21 cellular contexts compared by ENCODE assay signal in genomic region chr2:99921903-99922302, GRCh38.
DNase-seq lines count a peak whose midpoint lies in the region; ATAC-seq, FAIRE-seq and TF ChIP-seq lines count a peak whose summit lies in the region.
"Had no signal": no experiment of that assay in that cellular context is flagged by ENCODE, and none has a peak within 500 bp of the region (broad histone marks: within the 10 kb centered on the region; RNA-seq: fewer than 3 reads in every experiment).

No MANE protein-coding gene starts in this region.

- no peak for TF ChIP-seq EP300 in A549 (IDR thresholded peaks at IDR 0.05)
- no peak for TF ChIP-seq EP300 in K562 (IDR thresholded peaks at IDR 0.05; ENCODE audit: low read length)

- H3K27me3 ChIP-seq in DOHH2 (ENCODE audit: control insufficient read depth, low read length) (no peaks in the 10 kb centered on the region), K562 (ENCODE audit: control insufficient read depth in 2 of 2, insufficient read depth in 2 of 2, low read length in 2 of 2) (peaks cover 3 to 4% of the 10 kb centered on the region in 2 experiments; a peak in 3 of 5 replicates)
- H3K27me3 ChIP-seq: BLaER1 had no signal

- intact Hi-C loops in K562 (cut with micrococcal nuclease): no loop called here
- intact Hi-C loops in mucosa of descending colon (cut with DNase I, micrococcal nuclease): no loop called here

- in situ Hi-C loops in K562 (cut with MboI): no loop called here

- no peak for ATAC-seq in A549
- ATAC-seq in K562: no peak
- no peak for ATAC-seq in HG02642 (IDR thresholded peaks at IDR 0.05; ENCODE audit: poor library complexity, unreplicated experiment)
- ATAC-seq in mucosa of descending colon: no peak
- ATAC-seq in activated naive CD8-positive, alpha-beta T cell treated with anti-CD3 and anti-CD28 coated beads, Interleukin-2, amount 50 U/mL, for 24 hours: no peak
- ATAC-seq: CD8-positive, alpha-beta T cell; GM12878; HCT116 had no signal

- no peaks in the 10 kb centered on the region for H3K9me2 ChIP-seq in DOHH2 (replicated peaks; ENCODE audit: control insufficient read depth, low read length)

- H3K9ac ChIP-seq in K562 (ENCODE audit: insufficient read depth in 1 of 2, low read depth in 2 of 2, low read length in 2 of 2): no peak overlapping the region
- H3K9ac ChIP-seq: BLaER1, GM23248 had no signal

- H3K36me3 ChIP-seq in DOHH2 (ENCODE audit: control insufficient read depth, low read length) (peaks cover 9% of the 10 kb centered on the region), K562 (ENCODE audit: control insufficient read depth, insufficient read depth, low read length) (no peaks in the 10 kb centered on the region), mucosa of descending colon (ENCODE audit: low read depth) (no peaks in the 10 kb centered on the region)

- TF ChIP-seq CTCF in A549 (IDR thresholded peaks at IDR 0.05): no peak
- no peak for TF ChIP-seq CTCF in DOHH2 (IDR thresholded peaks at IDR 0.05; ENCODE audit: low read depth, low read length, poor library complexity, severe bottlenecking)
- TF ChIP-seq CTCF in K562 (IDR thresholded peaks at IDR 0.05 in 2 of 3, conservative IDR thresholded peaks at IDR 0.05 in 1 of 3; ENCODE audit: insufficient read depth in 2 of 3, low read depth in 1 of 3, low read length in 3 of 3): no peak
- no peak for TF ChIP-seq CTCF in mucosa of descending colon (IDR thresholded peaks at IDR 0.05)

- no peak for FAIRE-seq in A549 (lab: Jason Lieb, UNC)
- FAIRE-seq in K562 (lab: Jason Lieb, UNC): no peak
- FAIRE-seq: GM12878, GM19239 had no signal

- no peaks in the 10 kb centered on the region for H3K36me3 Mint-ChIP-seq in activated naive CD8-positive, alpha-beta T cell treated with anti-CD3 and anti-CD28 coated beads, Interleukin-2, amount 50 U/mL, for 24 hours (ENCODE audit: low read depth)
- H3K36me3 Mint-ChIP-seq: CD8-positive, alpha-beta T cell had no signal

- H3K9me1 ChIP-seq in K562 (ENCODE audit: control insufficient read depth, insufficient read depth, low read length): no peaks in the 10 kb centered on the region

- H3K79me2 ChIP-seq in DOHH2 (ENCODE audit: control insufficient read depth, low read length) (no peaks in the 10 kb centered on the region), K562 (ENCODE audit: control insufficient read depth, insufficient read depth, low read length) (no peaks in the 10 kb centered on the region)

- no peaks in the 10 kb centered on the region for H3F3A ChIP-seq in DOHH2 (ENCODE audit: control insufficient read depth, insufficient read depth)

- TF ChIP-seq POLR2A in A549 (IDR thresholded peaks at IDR 0.05; ENCODE audit: low read length) (no peak), K562 (conservative IDR thresholded peaks at IDR 0.05) (no peak)

- no peaks in the 10 kb centered on the region for H4K20me1 ChIP-seq in DOHH2 (ENCODE audit: control insufficient read depth, insufficient read depth, low read depth, low read length)
- H4K20me1 ChIP-seq in K562 (replicated peaks; ENCODE audit: control insufficient read depth, insufficient read depth, low read length): no peaks in the 10 kb centered on the region
- H4K20me1 ChIP-seq: BLaER1 had no signal

- H2AFZ ChIP-seq in K562 (ENCODE audit: low read depth, low read length): no peak overlapping the region
- H2AFZ ChIP-seq: GM23248 had no signal

- H3K4me1 ChIP-seq in A549 (no peaks in the 10 kb centered on the region), DOHH2 (ENCODE audit: control insufficient read depth, low read length) (peaks cover 29% of the 10 kb centered on the region), K562 (replicated peaks in 1 of 2; ENCODE audit: control insufficient read depth in 2 of 2, insufficient read depth in 2 of 2, low read length in 2 of 2) (no peaks in the 10 kb centered on the region), mucosa of descending colon (ENCODE audit: low read depth) (no peaks in the 10 kb centered on the region)
- H3K4me1 ChIP-seq: BLaER1, Caco-2 had no signal

- H3K4me1 Mint-ChIP-seq in activated naive CD8-positive, alpha-beta T cell treated with anti-CD3 and anti-CD28 coated beads, Interleukin-2, amount 50 U/mL, for 24 hours: peaks cover 3% of the 10 kb centered on the region

- H3K27ac Mint-ChIP-seq in activated naive CD8-positive, alpha-beta T cell treated with anti-CD3 and anti-CD28 coated beads, Interleukin-2, amount 50 U/mL, for 24 hours: no peak overlapping the region
- H3K27ac Mint-ChIP-seq: CD4-positive, CD25-positive, alpha-beta regulatory T cell; CD8-positive, alpha-beta T cell; H9 had no signal

- H3K9me3 Mint-ChIP-seq in activated naive CD8-positive, alpha-beta T cell treated with anti-CD3 and anti-CD28 coated beads, Interleukin-2, amount 50 U/mL, for 24 hours: no peaks in the 10 kb centered on the region

- H3K4me3 ChIP-seq in A549 (no peak overlapping the region), DOHH2 (ENCODE audit: low read length) (no peak overlapping the region), K562 (no peak overlapping the region), mucosa of descending colon (no peak overlapping the region)
- H3K4me3 ChIP-seq: BLaER1, GM12878, GM23248 had no signal

- no peak overlapping the region for H3K4me2 ChIP-seq in A549
- peak overlapping the region; percentile 48; the same call in 1 of the 2 replicates for H3K4me2 ChIP-seq in DOHH2 (ENCODE audit: low read length)
- no peak overlapping the region for H3K4me2 ChIP-seq in K562 (ENCODE audit: insufficient read depth, low read length)
- H3K4me2 ChIP-seq: BLaER1 had no signal

- no peak for DNase-seq in A549 (ENCODE audit: low read depth in 1 of 2, low spot score in 1 of 2)
- DNase-seq in K562 (ENCODE audit: extremely low read depth in 1 of 4, low spot score in 3 of 4): no peak
- no peak for DNase-seq in mucosa of descending colon
- no peak for DNase-seq in activated naive CD8-positive, alpha-beta T cell treated with anti-CD3 and anti-CD28 coated beads, Interleukin-2, amount 50 U/mL, for 24 hours
- DNase-seq: 8988T; Caco-2; CD4-positive, CD25-positive, alpha-beta regulatory T cell; CD8-positive, alpha-beta T cell; DMS153; DND-41; EL; GDM1; GM23248; H9 had no signal

- no TSS peak for BruUV-seq in K562 (replicated peaks; lab: Mats Ljungman, UMichigan)

- no peaks in the 10 kb centered on the region for H3K9me3 ChIP-seq in A549
- no peaks in the 10 kb centered on the region for H3K9me3 ChIP-seq in DOHH2 (ENCODE audit: control insufficient read depth, insufficient read depth, low read length)
- H3K9me3 ChIP-seq in K562 (replicated peaks; ENCODE audit: control insufficient read depth, insufficient read depth, low read depth, low read length): no peaks in the 10 kb centered on the region
- H3K9me3 ChIP-seq in mucosa of descending colon: no peaks in the 10 kb centered on the region
- H3K9me3 ChIP-seq: Caco-2 had no signal

- H3K27ac ChIP-seq in A549: no peak overlapping the region
- H3K27ac ChIP-seq in DOHH2 (ENCODE audit: low read depth, low read length): no peak overlapping the region
- no peak overlapping the region for H3K27ac ChIP-seq in K562 (ENCODE audit: extremely low read depth, low read depth, low read length)
- H3K27ac ChIP-seq: BLaER1, C4-2B, GM23248 had no signal

- TF ChIP-seq RAD21 in A549 (conservative IDR thresholded peaks at IDR 0.05 in 1 of 2, IDR thresholded peaks at IDR 0.05 in 1 of 2) (no peak), K562 (CRISPR knock-in tag; conservative IDR thresholded peaks at IDR 0.05 in 1 of 2, IDR thresholded peaks at IDR 0.05 in 1 of 2) (no peak)

- H3K4me3 Mint-ChIP-seq in activated naive CD8-positive, alpha-beta T cell treated with anti-CD3 and anti-CD28 coated beads, Interleukin-2, amount 50 U/mL, for 24 hours: no peak overlapping the region
- H3K4me3 Mint-ChIP-seq: CD4-positive, CD25-positive, alpha-beta regulatory T cell; CD8-positive, alpha-beta T cell; H9 had no signal

- CTCF ChIA-PET in A549 (lab: Yijun Ruan, JAX) (no interaction called here), K562 (lab: Yijun Ruan, JAX; ENCODE audit: low intra/inter-chr PET ratio) (no interaction called here)

- 1% methylated on average over 3 of the region's 3 CpGs for WGBS in A549 (ENCODE audit: missing lambda C conversion rate)
- WGBS in K562 (ENCODE audit: insufficient coverage, low coverage, missing lambda C conversion rate): 0% methylated on average over 3 of the region's 3 CpGs

- no peaks in the 10 kb centered on the region for H3K27me3 Mint-ChIP-seq in activated naive CD8-positive, alpha-beta T cell treated with anti-CD3 and anti-CD28 coated beads, Interleukin-2, amount 50 U/mL, for 24 hours

- POLR2A ChIA-PET in A549 (lab: Yijun Ruan, JAX): no interaction called here
- POLR2A ChIA-PET in K562 (lab: Yijun Ruan, JAX): no interaction called here

TF ChIP-seq in A549, 52 proteins besides CTCF, POLR2A, EP300 and RAD21 (continues in another document):
- TF ChIP-seq CHD2 (IDR thresholded peaks at IDR 0.05; ENCODE audit: low read length, partially characterized antibody) (no peak), FOSB (CRISPR knock-in tag; IDR thresholded peaks at IDR 0.05) (no peak), PBX3 (IDR thresholded peaks at IDR 0.05) (no peak), HOXA7 (CRISPR knock-in tag; IDR thresholded peaks at IDR 0.05) (no peak), MAFK (IDR thresholded peaks at IDR 0.05; ENCODE audit: partially characterized antibody) (peak; percentile 39)

TF ChIP-seq in K562, 482 proteins besides CTCF, POLR2A, EP300 and RAD21:
- TF ChIP-seq SP2 (IDR thresholded peaks at IDR 0.05; ENCODE audit: extremely low read depth, low read depth, low read length, poor library complexity, severe bottlenecking) (no peak), C11orf30 (IDR thresholded peaks at IDR 0.05; ENCODE audit: low read depth) (peak; percentile 28; the same call in 1 of the 2 replicates), ZNF263 (CRISPR knock-in tag; IDR thresholded peaks at IDR 0.05; ENCODE audit: borderline replicate concordance) (no peak), ZNF583 (CRISPR knock-in tag; IDR thresholded peaks at IDR 0.05) (no peak), MAFG (tag; conservative IDR thresholded peaks at IDR 0.05) (peak; percentile 34; the same call in 1 of the 2 replicates), ZNF316 (IDR thresholded peaks at IDR 0.05) (peak; percentile 43)

Comparison
In these comparisons a context has a peak if more than half of its experiments do, and no peak if none do; other contexts are left out.
1. Of the 35 proteins assayed by ChIP-seq in both K562 and A549: peak only in K562: none; only in A549: MAFK; in both: none; in neither: 34.